In genomic region chr22:23670378-23671295, GRCh38 we compare ENCODE assay signal across 20 cellular contexts. TPM values are rescaled to one million over a fixed set of nuclear protein-coding genes. Genes with fewer than 3 reads are reported as not detected.
"Had no signal": no experiment of that assay in that cellular context is flagged by ENCODE, and none has a peak within 500 bp of the region (broad histone marks: within the 10 kb centered on the region; RNA-seq: fewer than 3 reads in every experiment).

No MANE protein-coding gene starts in this region.

- DNase-seq: activated CD4-positive, alpha-beta T cell treated with anti-CD3 and anti-CD28 coated beads for 36 hours; activated CD4-positive, alpha-beta T cell treated with anti-CD3 and anti-CD28 coated beads, Interleukin-2, amount 50 U/mL, for 48 hours; activated gamma-delta T cell; effector CD8-positive, alpha-beta T cell; left colon; lower lobe of right lung; right cardiac atrium; small intestine; stimulated activated CD4-positive, alpha-beta T cell treated with anti-CD3 and anti-CD28 coated beads, Interleukin-4, amount 100 ng/mL, for 1 hour; upper lobe of right lung; WERI-Rb-1 had no signal

- H3K27me3 ChIP-seq: breast epithelium, esophagus muscularis mucosa, gastroesophageal sphincter, upper lobe of right lung had no signal

- ATAC-seq: gastroesophageal sphincter; left colon; naive thymus-derived CD8-positive, alpha-beta T cell; upper lobe of right lung had no signal

- H3K36me3 ChIP-seq: breast epithelium, lower lobe of right lung, prostate gland, upper lobe of right lung, WERI-Rb-1 had no signal

- H3K4me1 ChIP-seq: breast epithelium, esophagus muscularis mucosa, lower lobe of right lung, prostate gland had no signal

- H3K9me3 ChIP-seq: breast epithelium, esophagus muscularis mucosa, gastroesophageal sphincter, lower lobe of right lung, prostate gland, upper lobe of right lung had no signal

- H3K27ac ChIP-seq: breast epithelium, esophagus muscularis mucosa, gastroesophageal sphincter, lower lobe of right lung, prostate gland, upper lobe of right lung, WERI-Rb-1 had no signal

- H3K4me3 ChIP-seq: breast epithelium, esophagus muscularis mucosa, gastroesophageal sphincter, lower lobe of right lung, prostate gland, upper lobe of right lung had no signal

- H3K27ac Mint-ChIP-seq: activated CD4-positive, alpha-beta T cell treated with anti-CD3 and anti-CD28 coated beads for 36 hours; activated naive CD4-positive, alpha-beta T cell treated with anti-CD3 and anti-CD28 coated beads, Interleukin-2, amount 50 U/mL, for 24 hours; dendritic cell treated with granulocyte-macrophage colony-stimulating factor and Interleukin-4, amounts not matched to agents 40 ng/mL and 50 ng/mL, for 4 days; naive thymus-derived CD8-positive, alpha-beta T cell; T-helper 1 cell treated with Interleukin-12 subunit alpha and Interleukin-12 subunit beta and Interleukin-4 antibody, amounts not matched to agents 30 μg/mL and 1 μg/mL, for 36 hours had no signal

- H3K27me3 Mint-ChIP-seq: activated CD4-positive, alpha-beta T cell treated with anti-CD3 and anti-CD28 coated beads for 36 hours; activated naive CD4-positive, alpha-beta T cell treated with anti-CD3 and anti-CD28 coated beads, Interleukin-2, amount 50 U/mL, for 24 hours; dendritic cell treated with granulocyte-macrophage colony-stimulating factor and Interleukin-4, amounts not matched to agents 40 ng/mL and 50 ng/mL, for 4 days; naive thymus-derived CD8-positive, alpha-beta T cell had no signal

- H3K4me1 Mint-ChIP-seq: activated CD4-positive, alpha-beta T cell treated with anti-CD3 and anti-CD28 coated beads for 36 hours had no signal

- H3K9me3 Mint-ChIP-seq: activated naive CD4-positive, alpha-beta T cell treated with anti-CD3 and anti-CD28 coated beads, Interleukin-2, amount 50 U/mL, for 24 hours; dendritic cell treated with granulocyte-macrophage colony-stimulating factor and Interleukin-4, amounts not matched to agents 40 ng/mL and 50 ng/mL, for 4 days; naive thymus-derived CD8-positive, alpha-beta T cell; T-helper 1 cell treated with Interleukin-12 subunit alpha and Interleukin-12 subunit beta and Interleukin-4 antibody, amounts not matched to agents 30 μg/mL and 1 μg/mL, for 36 hours had no signal

- H3K4me3 Mint-ChIP-seq: activated CD4-positive, alpha-beta T cell treated with anti-CD3 and anti-CD28 coated beads for 36 hours; activated naive CD4-positive, alpha-beta T cell treated with anti-CD3 and anti-CD28 coated beads, Interleukin-2, amount 50 U/mL, for 24 hours; dendritic cell treated with granulocyte-macrophage colony-stimulating factor and Interleukin-4, amounts not matched to agents 40 ng/mL and 50 ng/mL, for 4 days; naive thymus-derived CD8-positive, alpha-beta T cell; T-helper 1 cell treated with Interleukin-12 subunit alpha and Interleukin-12 subunit beta and Interleukin-4 antibody, amounts not matched to agents 30 μg/mL and 1 μg/mL, for 36 hours had no signal

RNA-seq across cellular contexts. Expression of gene RGL4, which starts 20.2 kb away (rescaled TPM):
- total RNA-seq: astrocyte, left colon, right cardiac atrium had no signal

RNA-seq across cellular contexts. Expression of gene DRICH1, which starts 38.5 kb away (rescaled TPM):
- total RNA-seq: astrocyte had no signal
- polyA plus RNA-seq: naive thymus-derived CD8-positive, alpha-beta T cell had no signal
